In genomic region chr4:186726150-186726439, GRCh38 we compare ENCODE assay signal across 8 cellular contexts. TPM values are rescaled to one million over a fixed set of nuclear protein-coding genes. Genes with fewer than 3 reads are reported as not detected.
A peak's percentile ranks its signal among the peaks of the same experiment; 100 is the strongest.
DNase-seq lines count a peak whose midpoint lies in the region; ATAC-seq, FAIRE-seq and TF ChIP-seq lines count a peak whose summit lies in the region.

No MANE protein-coding gene starts in this region.

- no peaks in the 10 kb centered on the region for H3K36me3 ChIP-seq in endodermal cell (ENCODE audit: control insufficient read depth, insufficient read depth, low read length)
- no peaks in the 10 kb centered on the region for H3K36me3 ChIP-seq in muscle layer of duodenum (ENCODE audit: control insufficient read depth in 1 of 2, insufficient read depth in 2 of 2, low read length in 2 of 2)

- H3K9me3 Mint-ChIP-seq in IgD-negative memory B cell, result peaks cover 0 to 10% (median 0%) of the 10 kb centered on the region in 3 donors
- no peaks in the 10 kb centered on the region for H3K9me3 Mint-ChIP-seq in endodermal cell
- peaks cover 2 to 44% (median 16%) of the 10 kb centered on the region in 7 donors for H3K9me3 Mint-ChIP-seq in CD14-positive monocyte

- H3K4me3 ChIP-seq in A549, result peak overlapping the region; percentile 67
- peak overlapping the region; percentile 97 for H3K4me3 ChIP-seq in endodermal cell (ENCODE audit: low read length)
- H3K4me3 ChIP-seq in muscle layer of duodenum (ENCODE audit: low read depth in 1 of 2, low read length in 2 of 2), result peak overlapping the region; percentile 75 to 94

- no peaks in the 10 kb centered on the region for H3K9me3 ChIP-seq in A549
- H3K9me3 ChIP-seq in endodermal cell (ENCODE audit: control insufficient read depth, low read length), result no peaks in the 10 kb centered on the region
- no peaks in the 10 kb centered on the region for H3K9me3 ChIP-seq in muscle layer of duodenum (ENCODE audit: control insufficient read depth in 1 of 2, low read length in 2 of 2)

- POLR2A ChIA-PET in A549 (lab: Yijun Ruan, JAX), result interaction anchor here (0.7 to 1.2 kb wide), 3 partner anchors 10 to 179 kb away, joined by 3 to 5 read pairs (median 3); no protein-coding TSS in a partner anchor

- no peak for TF ChIP-seq POLR2A in A549 (IDR thresholded peaks at IDR 0.05; ENCODE audit: low read length)

- no peak; a peak in 1 of 5 replicates for TF ChIP-seq RAD21 in A549 (conservative IDR thresholded peaks at IDR 0.05 in 1 of 2, IDR thresholded peaks at IDR 0.05 in 1 of 2)

- H3K27ac Mint-ChIP-seq in IgD-negative memory B cell (peak overlapping the region in 2 of 3 donors; percentile 58 to 59), endodermal cell (peak overlapping the region; percentile 82), CD14-positive monocyte (no peak overlapping the region)

- H3K27ac ChIP-seq in A549 (peak overlapping the region; percentile 89 to 100), endodermal cell (ENCODE audit: low read depth, low read length) (peak overlapping the region; percentile 69), muscle layer of duodenum (ENCODE audit: low read length) (peak overlapping the region; percentile 89)

- DNase-seq in A549 (ENCODE audit: low read depth in 1 of 2, low spot score in 1 of 2) (peak in 1 of 2 experiments; percentile 18), endodermal cell (no peak), middle frontal gyrus (ENCODE audit: extremely low spot score, low spot score) (no peak), NCI-H128 (lab: John Stamatoyannopoulos, UW; ENCODE audit: unreplicated experiment) (no peak), CD14-positive monocyte (ENCODE audit: low spot score) (no peak)

- H3K4me1 ChIP-seq in A549, result peaks cover 29% of the 10 kb centered on the region
- peaks cover 6% of the 10 kb centered on the region for H3K4me1 ChIP-seq in endodermal cell (ENCODE audit: control insufficient read depth, insufficient read depth, low read length)
- peaks cover 0 to 7% of the 10 kb centered on the region in 2 donors for H3K4me1 ChIP-seq in muscle layer of duodenum (ENCODE audit: control insufficient read depth in 1 of 2, insufficient read depth in 2 of 2, low read length in 2 of 2)

- no peak for TF ChIP-seq EP300 in A549 (IDR thresholded peaks at IDR 0.05)

- H3K36me3 Mint-ChIP-seq in IgD-negative memory B cell (no peaks in the 10 kb centered on the region), endodermal cell (ENCODE audit: low read depth) (no peaks in the 10 kb centered on the region), CD14-positive monocyte (peaks cover 0 to 8% of the 10 kb centered on the region in 2 donors)

- no peak for FAIRE-seq in A549 (lab: Jason Lieb, UNC)

- H3K9ac ChIP-seq in endodermal cell (ENCODE audit: extremely low read depth, low read length, poor library complexity, severe bottlenecking), result peak overlapping the region; percentile 82

- WGBS in A549 (ENCODE audit: missing lambda C conversion rate), result 0% methylated on average over 13 of the region's 21 CpGs
- 0 to 1% methylated on average over 18 to 21 of the region's 21 CpGs for WGBS in endodermal cell (ENCODE audit: insufficient coverage in 1 of 2, insufficient read length in 1 of 2), 2 experiments

- H3K4me3 Mint-ChIP-seq in IgD-negative memory B cell (peak overlapping the region; percentile 32 to 59 (median 52)), endodermal cell (peak overlapping the region; percentile 88), CD14-positive monocyte (peak overlapping the region in 1 of 2 donors; percentile 84)

- TF ChIP-seq CTCF in A549 (IDR thresholded peaks at IDR 0.05) (no peak), endodermal cell (conservative IDR thresholded peaks at IDR 0.05) (peak; percentile 36), CD14-positive monocyte (IDR thresholded peaks at IDR 0.05) (no peak)

- H3K4me2 ChIP-seq in A549, result peak overlapping the region; percentile 42

- peak; percentile 10 to 30 for ATAC-seq in A549
- no peak for ATAC-seq in HG02870 (IDR thresholded peaks at IDR 0.05; ENCODE audit: unreplicated experiment)

- H3K27me3 ChIP-seq in endodermal cell (ENCODE audit: control insufficient read depth, insufficient read depth, low read length, poor library complexity, severe bottlenecking), result no peaks in the 10 kb centered on the region
- no peaks in the 10 kb centered on the region for H3K27me3 ChIP-seq in muscle layer of duodenum (ENCODE audit: low read depth, low read length)

- CTCF ChIA-PET in A549 (lab: Yijun Ruan, JAX), result interaction anchor here (0.6 to 2.3 kb wide), 26 partner anchors 10 to 1650 kb away, joined by 3 to 17 read pairs (median 4); no protein-coding TSS in a partner anchor

- intact Hi-C loops in CD14-positive monocyte (cut with micrococcal nuclease), result no loop called here

- peaks cover 0 to 5% (median 0%) of the 10 kb centered on the region in 3 donors for H3K4me1 Mint-ChIP-seq in IgD-negative memory B cell
- H3K4me1 Mint-ChIP-seq in endodermal cell, result peaks cover 19% of the 10 kb centered on the region
- H3K4me1 Mint-ChIP-seq in CD14-positive monocyte, result peaks cover 12% of the 10 kb centered on the region

- H3K27me3 Mint-ChIP-seq in IgD-negative memory B cell (peaks cover 46% of the 10 kb centered on the region), endodermal cell (ENCODE audit: insufficient read depth) (peaks cover 47% of the 10 kb centered on the region), CD14-positive monocyte (ENCODE audit: low read depth in 3 of 3) (peaks cover 61 to 78% (median 69%) of the 10 kb centered on the region in 3 donors)

TF ChIP-seq in A549, 52 proteins besides CTCF, POLR2A, EP300 and RAD21:
- TF ChIP-seq GATA3 (IDR thresholded peaks at IDR 0.05; ENCODE audit: borderline replicate concordance), result no peak
- TF ChIP-seq TP53 (CRISPR knock-in tag; IDR thresholded peaks at IDR 0.05), result no peak
- TF ChIP-seq CHD4 (IDR thresholded peaks at IDR 0.05; ENCODE audit: borderline replicate concordance), result no peak
- TF ChIP-seq NR3C1 (IDR thresholded peaks at IDR 0.05), result no peak
- TF ChIP-seq KDM1A (IDR thresholded peaks at IDR 0.05; ENCODE audit: low read depth), result no peak
- no peak for TF ChIP-seq JUN (IDR thresholded peaks at IDR 0.05)
- no peak for TF ChIP-seq RFX5 (IDR thresholded peaks at IDR 0.05)
- no peak for TF ChIP-seq JUNB (IDR thresholded peaks at IDR 0.05)
- no peak for TF ChIP-seq REST (IDR thresholded peaks at IDR 0.05)
- no peak for TF ChIP-seq USF2 (IDR thresholded peaks at IDR 0.05)
- TF ChIP-seq HEYL (CRISPR knock-in tag; IDR thresholded peaks at IDR 0.05), result no peak
- TF ChIP-seq TFCP2L1 (CRISPR knock-in tag; IDR thresholded peaks at IDR 0.05), result no peak
- TF ChIP-seq RCOR1 (IDR thresholded peaks at IDR 0.05; ENCODE audit: low read depth, low read length), result no peak
- TF ChIP-seq CBX2 (IDR thresholded peaks at IDR 0.05; ENCODE audit: borderline replicate concordance, low read depth), result no peak
- no peak for TF ChIP-seq FOSL2 (IDR thresholded peaks at IDR 0.05)
- no peak for TF ChIP-seq FOSL2 (CRISPR knock-in tag; IDR thresholded peaks at IDR 0.05)
- no peak for TF ChIP-seq CEBPB (IDR thresholded peaks at IDR 0.05)

RNA-seq across cellular contexts. Expression of gene FAT1, which starts 2.4 kb away (rescaled TPM):
- 177 and 225 TPM in 2 replicates for polyA plus RNA-seq in A549 (2011; rRNA removed)
- 57.1 and 63.7 TPM in 2 replicates for polyA plus RNA-seq in A549 (2012; cell fraction: cytosol; rRNA removed)
- 201 and 278 TPM in 2 replicates for polyA plus RNA-seq in A549 (2012; cell fraction: nucleus; rRNA removed)
- 62.2 to 68.5 TPM (median 62.8 TPM) in 3 replicates for polyA plus RNA-seq in A549 (2017; fragmentation: RNase III; extraction: RNeasy Plus Mini Kit Qiagen cat#74134 plus additional on column Dnase treatment)
- polyA minus RNA-seq in A549 (2011; rRNA and poly(A)+ RNA removed), result 1,227 and 1,657 TPM in 2 replicates
- not detected for polyA plus RNA-seq in IgD-negative memory B cell
- total RNA-seq in endodermal cell, result 10 to 100 TPM; 66.6 to 77.8 TPM
- polyA plus RNA-seq in endodermal cell (2013, experiment 1 of 2), result 68.7 TPM
- polyA plus RNA-seq in endodermal cell (2013, experiment 2 of 2), result 67.9 TPM
- polyA plus RNA-seq in CD14-positive monocyte, result not detected

Comparison
In these comparisons a context has a peak if more than half of its experiments do, and no peak if none do; other contexts are left out.
1. H3K27ac Mint-ChIP-seq: peak in IgD-negative memory B cell (2 of 3) and endodermal cell (single experiment); none in CD14-positive monocyte (0 of 7).
2. RNA of gene FAT1, which starts 2.4 kb away (polyA plus RNA-seq): 57.1 to 278 TPM in A549; not detected in IgD-negative memory B cell (single experiment) and not detected in CD14-positive monocyte; every median in the first group is over 10 times any median in the second.
3. Peak in every context shown above with its lines, with median percentiles within 50 percentile points of each other: H3K27ac ChIP-seq and H3K4me3 ChIP-seq.